ENCODE assay signal across 24 cellular contexts in the genomic region with DNA sequence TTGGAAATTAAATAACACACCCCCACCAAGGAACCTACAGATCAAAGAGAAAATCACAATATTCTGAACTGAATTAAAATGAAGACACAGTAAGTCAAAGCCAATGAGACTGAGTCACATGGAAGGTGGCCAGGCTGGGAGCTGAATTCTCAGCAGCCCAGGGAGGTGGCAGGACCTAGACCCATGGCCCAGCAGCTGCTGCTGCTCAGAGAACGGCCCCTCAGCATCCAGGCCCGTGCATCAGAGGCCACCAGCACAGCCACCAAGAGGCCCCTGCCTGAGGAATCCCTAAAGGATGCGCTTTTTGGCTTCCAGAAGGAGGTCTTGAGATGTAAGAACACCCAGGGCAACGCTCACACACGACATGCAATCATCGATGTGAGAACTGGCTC. TPM values are rescaled to one million over a fixed set of nuclear protein-coding genes. Genes with fewer than 3 reads are reported as not detected.
DNase-seq lines count a peak whose midpoint lies in the region; ATAC-seq, FAIRE-seq and TF ChIP-seq lines count a peak whose summit lies in the region.
"Had no signal": no experiment of that assay in that cellular context is flagged by ENCODE, and none has a peak within 500 bp of the region (broad histone marks: within the 10 kb centered on the region; RNA-seq: fewer than 3 reads in every experiment).

No MANE protein-coding gene starts in this region.

- H3K4me3 ChIP-seq in astrocyte (ENCODE audit: insufficient read depth, low read depth, low read length) = no peak overlapping the region
- no peak overlapping the region for H3K4me3 ChIP-seq in kidney (ENCODE audit: low read length in 2 of 2)
- H3K4me3 ChIP-seq in uterus = no peak overlapping the region
- H3K4me3 ChIP-seq: BLaER1, gastroesophageal sphincter, smooth muscle cell had no signal

- H3K27ac Mint-ChIP-seq in activated naive CD8-positive, alpha-beta T cell = peak overlapping the region; percentile 50
- H3K27ac Mint-ChIP-seq in activated naive CD8-positive, alpha-beta T cell treated with anti-CD3 and anti-CD28 coated beads, Interleukin-2, amount 50 U/mL, for 24 hours = no peak overlapping the region
- H3K27ac Mint-ChIP-seq in astrocyte (ENCODE audit: unreplicated experiment) = no peak overlapping the region
- H3K27ac Mint-ChIP-seq: activated T-helper 2 cell treated with anti-CD3 and anti-CD28 coated beads, Interferon-gamma antibody, Interleukin-2, Interleukin-4, amounts not matched to agents 10 μg/mL and 5 μg/mL and 100 μg/mL, durations not matched to agents 14 hours and 24 hours and 36 hours; mesothelial cell of epicardium; nephron progenitor cell; stimulated activated naive CD8-positive, alpha-beta T cell treated with anti-CD3 and anti-CD28 coated beads, Interleukin-15, Interleukin-2, amounts not matched to agents 100 ng/mL and 50 ng/mL, for 24 hours had no signal

- intact Hi-C loops in kidney (cut with DNase I) = no loop called here
- intact Hi-C loops in uterus (cut with DNase I; ENCODE audit: low total_unique reads) = no loop called here

- H2AFZ ChIP-seq in astrocyte (ENCODE audit: low read depth, low read length) = no peak overlapping the region

- H3K27ac ChIP-seq in astrocyte (ENCODE audit: low read depth, low read length) = no peak overlapping the region
- H3K27ac ChIP-seq in kidney (ENCODE audit: low read depth in 2 of 2, low read length in 2 of 2) = no peak overlapping the region
- peak overlapping the region in 1 of 2 donors; percentile 2 for H3K27ac ChIP-seq in uterus
- H3K27ac ChIP-seq: BLaER1, gastroesophageal sphincter had no signal

- DNase-seq in activated naive CD8-positive, alpha-beta T cell treated with anti-CD3 and anti-CD28 coated beads, Interleukin-2, amount 50 U/mL, for 24 hours = no peak
- DNase-seq in astrocyte (ENCODE audit: low read depth) = peak; percentile 34
- DNase-seq in kidney = peak; percentile 28
- DNase-seq in uterus = peak; percentile 53 to 67
- DNase-seq in NCI-H1105 treated with DMSO at 0.1 percent for 48 hours (lab: John Stamatoyannopoulos, UW) = no peak
- no peak for DNase-seq in HT-29 (ENCODE audit: low spot score)
- DNase-seq in Kasumi-1 (lab: John Stamatoyannopoulos, UW) = no peak
- DNase-seq: activated CD4-positive, alpha-beta T cell treated with anti-CD3 and anti-CD28 coated beads for 1 hour; Calu3; HCEC 1CT; NCI-H1436; NCI-H524 treated with DMSO at 0.1 percent for 48 hours; nephron progenitor cell; stimulated activated CD4-positive, alpha-beta T cell treated with anti-CD3 and anti-CD28 coated beads, Interleukin-4, amount 100 ng/mL, for 24 hours; SW 1271; trophoblast cell had no signal

- H3K9me3 Mint-ChIP-seq in activated naive CD8-positive, alpha-beta T cell (ENCODE audit: low read depth) = peaks cover 5% of the 10 kb centered on the region
- H3K9me3 Mint-ChIP-seq in activated naive CD8-positive, alpha-beta T cell treated with anti-CD3 and anti-CD28 coated beads, Interleukin-2, amount 50 U/mL, for 24 hours = no peaks in the 10 kb centered on the region
- peaks cover 18% of the 10 kb centered on the region for H3K9me3 Mint-ChIP-seq in astrocyte (ENCODE audit: unreplicated experiment)
- H3K9me3 Mint-ChIP-seq: activated T-helper 2 cell treated with anti-CD3 and anti-CD28 coated beads, Interferon-gamma antibody, Interleukin-2, Interleukin-4, amounts not matched to agents 10 μg/mL and 5 μg/mL and 100 μg/mL, durations not matched to agents 14 hours and 24 hours and 36 hours had no signal

- H3K4me2 ChIP-seq in astrocyte (ENCODE audit: low read length) = no peak overlapping the region
- H3K4me2 ChIP-seq: BLaER1, smooth muscle cell had no signal

- H3K9ac ChIP-seq in astrocyte (ENCODE audit: low read length) (no peak overlapping the region), kidney (ENCODE audit: low read length in 2 of 2) (no peak overlapping the region)
- H3K9ac ChIP-seq: BLaER1 had no signal

- TF ChIP-seq CTCF in astrocyte (IDR thresholded peaks at IDR 0.05; ENCODE audit: insufficient read depth, low read depth, low read length) = no peak
- TF ChIP-seq CTCF in kidney (IDR thresholded peaks at IDR 0.05; ENCODE audit: borderline replicate concordance, extremely low read depth, insufficient read depth) = no peak
- TF ChIP-seq CTCF in uterus (IDR thresholded peaks at IDR 0.05) = no peak

- ATAC-seq in activated naive CD8-positive, alpha-beta T cell treated with anti-CD3 and anti-CD28 coated beads, Interleukin-2, amount 50 U/mL, for 24 hours = no peak
- ATAC-seq: gastroesophageal sphincter had no signal

- H3K4me3 Mint-ChIP-seq in activated naive CD8-positive, alpha-beta T cell = no peak overlapping the region
- no peak overlapping the region for H3K4me3 Mint-ChIP-seq in activated naive CD8-positive, alpha-beta T cell treated with anti-CD3 and anti-CD28 coated beads, Interleukin-2, amount 50 U/mL, for 24 hours
- no peak overlapping the region for H3K4me3 Mint-ChIP-seq in astrocyte (ENCODE audit: unreplicated experiment)
- H3K4me3 Mint-ChIP-seq: mesothelial cell of epicardium; nephron progenitor cell; stimulated activated naive CD8-positive, alpha-beta T cell treated with anti-CD3 and anti-CD28 coated beads, Interleukin-15, Interleukin-2, amounts not matched to agents 100 ng/mL and 50 ng/mL, for 24 hours had no signal

- H3K36me3 ChIP-seq in astrocyte (ENCODE audit: insufficient read depth, low read length) (no peaks in the 10 kb centered on the region), kidney (ENCODE audit: control insufficient read depth in 1 of 2, insufficient read depth in 2 of 2, low read length in 2 of 2) (no peaks in the 10 kb centered on the region), uterus (no peaks in the 10 kb centered on the region)

- peaks cover 6% of the 10 kb centered on the region for H3K4me1 Mint-ChIP-seq in activated naive CD8-positive, alpha-beta T cell (ENCODE audit: low read depth)
- peaks cover 5% of the 10 kb centered on the region for H3K4me1 Mint-ChIP-seq in activated naive CD8-positive, alpha-beta T cell treated with anti-CD3 and anti-CD28 coated beads, Interleukin-2, amount 50 U/mL, for 24 hours
- H3K4me1 Mint-ChIP-seq in astrocyte (ENCODE audit: low read depth, unreplicated experiment) = no peaks in the 10 kb centered on the region

- peaks cover 32% of the 10 kb centered on the region for H3K36me3 Mint-ChIP-seq in activated naive CD8-positive, alpha-beta T cell
- H3K36me3 Mint-ChIP-seq in activated naive CD8-positive, alpha-beta T cell treated with anti-CD3 and anti-CD28 coated beads, Interleukin-2, amount 50 U/mL, for 24 hours (ENCODE audit: low read depth) = peaks cover 32% of the 10 kb centered on the region
- peaks cover 26% of the 10 kb centered on the region for H3K36me3 Mint-ChIP-seq in astrocyte (ENCODE audit: low read depth, unreplicated experiment)

- FAIRE-seq in astrocyte (lab: Jason Lieb, UNC) (no peak), kidney (lab: Jason Lieb, UNC) (no peak)
- FAIRE-seq: bronchial epithelial cell had no signal

- no peaks in the 10 kb centered on the region for H3K27me3 Mint-ChIP-seq in activated naive CD8-positive, alpha-beta T cell
- no peaks in the 10 kb centered on the region for H3K27me3 Mint-ChIP-seq in activated naive CD8-positive, alpha-beta T cell treated with anti-CD3 and anti-CD28 coated beads, Interleukin-2, amount 50 U/mL, for 24 hours
- peaks cover 4% of the 10 kb centered on the region for H3K27me3 Mint-ChIP-seq in astrocyte (ENCODE audit: low read depth, unreplicated experiment)
- H3K27me3 Mint-ChIP-seq: stimulated activated naive CD8-positive, alpha-beta T cell treated with anti-CD3 and anti-CD28 coated beads, Interleukin-15, Interleukin-2, amounts not matched to agents 100 ng/mL and 50 ng/mL, for 24 hours had no signal

- H3K4me1 ChIP-seq in astrocyte (ENCODE audit: insufficient read depth, low read length) = peaks cover 16% of the 10 kb centered on the region
- H3K4me1 ChIP-seq in kidney (ENCODE audit: control insufficient read depth in 1 of 2, insufficient read depth in 1 of 2, low read depth in 1 of 2, low read length in 2 of 2) = no peaks in the 10 kb centered on the region
- peaks cover 0 to 3% of the 10 kb centered on the region in 2 donors for H3K4me1 ChIP-seq in uterus
- H3K4me1 ChIP-seq: BLaER1, gastroesophageal sphincter had no signal

- no peaks in the 10 kb centered on the region for H3K79me2 ChIP-seq in astrocyte (ENCODE audit: insufficient read depth, low read length)

- TF ChIP-seq POLR2A in uterus (IDR thresholded peaks at IDR 0.05) = no peak

- no peaks in the 10 kb centered on the region for H3K27me3 ChIP-seq in astrocyte (ENCODE audit: insufficient read depth, low read length)
- no peaks in the 10 kb centered on the region for H3K27me3 ChIP-seq in uterus
- H3K27me3 ChIP-seq: BLaER1, gastroesophageal sphincter had no signal

- no peaks in the 10 kb centered on the region for H3K9me3 ChIP-seq in astrocyte (ENCODE audit: insufficient read depth, low read depth, low read length)
- no peaks in the 10 kb centered on the region for H3K9me3 ChIP-seq in kidney (ENCODE audit: control insufficient read depth in 1 of 2, low read length in 2 of 2)
- H3K9me3 ChIP-seq in uterus = no peaks in the 10 kb centered on the region

- H4K20me1 ChIP-seq in astrocyte (ENCODE audit: insufficient read depth, low read length) = peaks cover 3% of the 10 kb centered on the region
- H4K20me1 ChIP-seq: BLaER1 had no signal

RNA-seq across cellular contexts. Expression of gene TBX1, which starts 35.0 kb away (rescaled TPM):
- total RNA-seq in astrocyte = 2.0 and 6.8 TPM in 2 replicates
- total RNA-seq in kidney = 5.5 TPM
- polyA plus RNA-seq in kidney (ENCODE audit: insufficient read depth, low read depth, low replicate concordance) = 0.45 TPM
- total RNA-seq in uterus = 10 to 100 TPM in 2 of 4 donors, 1 to 10 TPM in 2; 1.0 to 23.2 (median 5.8) TPM
- not detected in 2 replicates for total RNA-seq in HT-29 (2014; rRNA removed; shearing (Covaris generic))
- total RNA-seq: Calu3, smooth muscle cell had no signal
- polyA plus RNA-seq: smooth muscle cell had no signal

RNA-seq across cellular contexts. Expression of gene GNB1L, which starts 59.1 kb away (rescaled TPM):
- total RNA-seq in astrocyte (10.4 and 14.3 TPM in 2 replicates), kidney (4.4 TPM), uterus (10 to 100 TPM in 1 of 4 donors, 1 to 10 TPM in 2, under 1 TPM in 1; 0.59 to 12.2 (median 3.1) TPM)
- 4.0 TPM for polyA plus RNA-seq in kidney (ENCODE audit: insufficient read depth, low read depth, low replicate concordance)
- 96.1 and 115 TPM in 2 replicates for total RNA-seq in HT-29 (2014; rRNA removed; shearing (Covaris generic))

RNA-seq across cellular contexts. Expression of gene RTL10, which starts 59.1 kb away (rescaled TPM):
- total RNA-seq in astrocyte = 33.6 and 43.0 TPM in 2 replicates
- 16.7 TPM for total RNA-seq in kidney
- 8.8 TPM for polyA plus RNA-seq in kidney (ENCODE audit: insufficient read depth, low read depth, low replicate concordance)
- total RNA-seq in uterus = 10 to 100 TPM in 3 of 4 donors, 1 to 10 TPM in 1; 6.8 to 24.3 (median 17.7) TPM
- 37.9 and 42.8 TPM in 2 replicates for total RNA-seq in HT-29 (2014; rRNA removed; shearing (Covaris generic))

Comparison
In these comparisons a context has a peak if more than half of its experiments do, and no peak if none do; other contexts are left out.
1. DNase-seq: peak in astrocyte (single experiment), kidney (single experiment) and uterus (2 of 2); none in activated naive CD8-positive, alpha-beta T cell treated with anti-CD3 and anti-CD28 coated beads, Interleukin-2, amount 50 U/mL, for 24 hours (single experiment), NCI-H1105 treated with DMSO at 0.1 percent for 48 hours (single experiment), HT-29 (single experiment) and Kasumi-1 (0 of 2).